Comparison of ENCODE assay signal across 16 cellular contexts in the genomic region with DNA sequence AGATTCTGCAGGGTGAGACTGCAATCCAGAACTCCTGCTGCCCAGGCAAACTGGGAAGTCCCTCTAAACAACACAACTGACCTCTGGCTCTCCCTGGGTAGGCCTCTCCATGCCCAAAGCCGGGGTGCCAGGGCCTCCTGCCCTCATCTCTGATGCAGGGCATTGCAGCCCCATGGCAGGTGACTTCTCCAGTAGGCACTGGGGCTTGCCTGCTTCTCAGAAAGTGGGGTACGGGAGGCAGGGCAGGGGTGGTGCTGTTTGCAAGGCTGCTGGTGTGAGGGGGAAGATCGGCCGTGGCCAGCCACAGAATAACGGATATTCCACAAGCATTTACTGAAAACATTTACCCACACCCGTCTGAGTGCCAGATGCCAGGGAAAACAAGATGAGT. TPM values are rescaled to one million over a fixed set of nuclear protein-coding genes. Genes with fewer than 3 reads are reported as not detected.
DNase-seq lines count a peak whose midpoint lies in the region; ATAC-seq and TF ChIP-seq lines count a peak whose summit lies in the region.
"Had no signal": no experiment of that assay in that cellular context is flagged by ENCODE, and none has a peak within 500 bp of the region (broad histone marks: within the 10 kb centered on the region; RNA-seq: fewer than 3 reads in every experiment).

No MANE protein-coding gene starts in this region.

- CTCF ChIA-PET in Panc1 (lab: Charles Lee), result no interaction called here

- DNase-seq in Panc1 (ENCODE audit: low read depth, low spot score) (no peak), tibial artery (no peak), left colon (no peak), NCI-H2227 treated with DMSO at 0.1 percent for 48 hours (lab: John Stamatoyannopoulos, UW) (no peak)
- DNase-seq: activated CD4-positive, alpha-beta T cell treated with anti-CD3 and anti-CD28 coated beads for 1 hour; activated CD8-positive, alpha-beta memory T cell treated with anti-CD3 and anti-CD28 coated beads, Interleukin-2, amount 50 U/mL, for 48 hours; activated naive CD4-positive, alpha-beta T cell treated with anti-CD3 and anti-CD28 coated beads, Interleukin-2, amount 10 ng/mL, durations not matched to agents 7 days and 5 days; IMR-90; naive thymus-derived CD4-positive, alpha-beta T cell; SIG-M5; stimulated activated CD4-positive, alpha-beta T cell treated with anti-CD3 and anti-CD28 coated beads, Interleukin-4, amount 100 ng/mL, for 1 hour had no signal

- peaks cover 48% of the 10 kb centered on the region for H3K4me1 ChIP-seq in Panc1 (ENCODE audit: control insufficient read depth, insufficient read depth, low read length)
- H3K4me1 ChIP-seq in duodenal mucosa (ENCODE audit: control insufficient read depth in 1 of 2, insufficient read depth in 2 of 2, low read length in 2 of 2), result peaks cover 45 to 52% of the 10 kb centered on the region in 2 donors
- peaks cover 49% of the 10 kb centered on the region for H3K4me1 ChIP-seq in mucosa of stomach (ENCODE audit: control insufficient read depth, insufficient read depth, low read length)
- H3K4me1 ChIP-seq in tibial artery, result peaks cover 0 to 58% (median 37%) of the 10 kb centered on the region in 4 donors

- ATAC-seq in Panc1 (no peak), left colon (no peak), HG02623 (IDR thresholded peaks at IDR 0.05; ENCODE audit: unreplicated experiment) (no peak)
- ATAC-seq: naive thymus-derived CD4-positive, alpha-beta T cell had no signal

- TF ChIP-seq CTCF in Panc1 (IDR thresholded peaks at IDR 0.05) (no peak), tibial artery (IDR thresholded peaks at IDR 0.05) (no peak)

- H3K27ac ChIP-seq in Panc1 (ENCODE audit: low read length) (peak overlapping the region; percentile 79), duodenal mucosa (ENCODE audit: low read depth, low read length) (peak overlapping the region; percentile 87), tibial artery (peak overlapping the region; percentile 93 to 100)

- BruUV-seq in Panc1 (replicated peaks; lab: Mats Ljungman, UMichigan), result no TSS peak

- H3K9ac ChIP-seq in duodenal mucosa (ENCODE audit: low read depth in 1 of 2, low read length in 2 of 2) (peak overlapping the region; percentile 55 to 60), mucosa of stomach (ENCODE audit: low read length) (peak overlapping the region; percentile 10)

- H3K36me3 ChIP-seq in Panc1 (ENCODE audit: control insufficient read depth, insufficient read depth, low read length) (no peaks in the 10 kb centered on the region; the same call in 1 of the 2 replicates), duodenal mucosa (ENCODE audit: control insufficient read depth in 1 of 2, insufficient read depth in 2 of 2, low read length in 2 of 2) (no peaks in the 10 kb centered on the region), mucosa of stomach (ENCODE audit: control insufficient read depth, insufficient read depth, low read length) (no peaks in the 10 kb centered on the region), tibial artery (no peaks in the 10 kb centered on the region)

- H3K9me3 ChIP-seq in Panc1 (ENCODE audit: control insufficient read depth, insufficient read depth, low read depth, low read length) (no peaks in the 10 kb centered on the region), duodenal mucosa (ENCODE audit: control insufficient read depth in 1 of 2, low read length in 2 of 2) (no peaks in the 10 kb centered on the region), mucosa of stomach (ENCODE audit: control insufficient read depth, low read length) (no peaks in the 10 kb centered on the region), tibial artery (no peaks in the 10 kb centered on the region)

- no peaks in the 10 kb centered on the region for H3K27me3 ChIP-seq in Panc1 (ENCODE audit: control insufficient read depth, insufficient read depth, low read length)
- peaks cover 0 to 6% of the 10 kb centered on the region in 2 donors for H3K27me3 ChIP-seq in duodenal mucosa (ENCODE audit: control insufficient read depth in 1 of 2, insufficient read depth in 2 of 2, low read length in 2 of 2)
- peaks cover 8% of the 10 kb centered on the region for H3K27me3 ChIP-seq in mucosa of stomach (ENCODE audit: control insufficient read depth, insufficient read depth, low read length)
- H3K27me3 ChIP-seq in tibial artery, result no peaks in the 10 kb centered on the region

- intact Hi-C loops in Panc1 (cut with micrococcal nuclease; ENCODE audit: unreplicated experiment), result no loop called here
- intact Hi-C loops in tibial artery (cut with DNase I; ENCODE audit: low total_unique reads), result loop anchor here (5.0 kb wide), 1 partner anchor 45 kb away; no protein-coding TSS in a partner anchor
- intact Hi-C loops in left colon (cut with DNase I, micrococcal nuclease), result no loop called here

- in situ Hi-C loops in Panc1 (cut with HindIII; ENCODE audit: low pct_unique_long_range_greater_than_20kb, low sequenced_read_pairs), result no loop called here

- no peak overlapping the region for H3K4me3 ChIP-seq in Panc1 (ENCODE audit: low read depth in 2 of 2, low read length in 2 of 2)
- peak overlapping the region in 1 of 2 donors; percentile 23 for H3K4me3 ChIP-seq in duodenal mucosa (ENCODE audit: low read depth in 1 of 2, low read length in 2 of 2)
- H3K4me3 ChIP-seq in mucosa of stomach (ENCODE audit: low read length), result no peak overlapping the region
- no peak overlapping the region for H3K4me3 ChIP-seq in tibial artery

- POLR2A ChIA-PET in Panc1 (lab: Charles Lee), result no interaction called here

RNA-seq across cellular contexts. Expression of gene GPRC5C, which starts 4.1 kb away (rescaled TPM):
- total RNA-seq in Panc1 (2021; ENCODE audit: unreplicated experiment), result 57.1 TPM
- 49.5 TPM for polyA plus RNA-seq in Panc1 (2012; ENCODE audit: insufficient read length)
- total RNA-seq in left colon, result 100 to 1,000 TPM; 155 to 161 TPM
- total RNA-seq: IMR-90; T-helper 2 cell treated with Interferon-gamma antibody and Interleukin-4, amounts not matched to agents 100 ng/mL and 5 ng/mL, for 36 hours had no signal
- polyA plus RNA-seq: IMR-90; naive thymus-derived CD4-positive, alpha-beta T cell had no signal

RNA-seq across cellular contexts. Expression of gene CD300A, which starts 38.7 kb away (rescaled TPM):
- total RNA-seq in Panc1 (2021; ENCODE audit: unreplicated experiment) (0.21 TPM), left colon (1 to 10 TPM; 1.8 to 7.9 TPM)
- not detected for polyA plus RNA-seq in Panc1 (2012; ENCODE audit: insufficient read length)
- total RNA-seq: Daoy, IMR-90 had no signal
- polyA plus RNA-seq: IMR-90 had no signal
